Comparison of ENCODE assay signal across 1 cellular context in genomic region chr14:54220122-54220691, GRCh38.
TF ChIP-seq lines count a peak whose summit lies in the region.

No MANE protein-coding gene starts in this region.

TF ChIP-seq in GM23338, 12 proteins besides CTCF, POLR2A, EP300 and RAD21 (continued from another document):
- TF ChIP-seq, protein P1, sequence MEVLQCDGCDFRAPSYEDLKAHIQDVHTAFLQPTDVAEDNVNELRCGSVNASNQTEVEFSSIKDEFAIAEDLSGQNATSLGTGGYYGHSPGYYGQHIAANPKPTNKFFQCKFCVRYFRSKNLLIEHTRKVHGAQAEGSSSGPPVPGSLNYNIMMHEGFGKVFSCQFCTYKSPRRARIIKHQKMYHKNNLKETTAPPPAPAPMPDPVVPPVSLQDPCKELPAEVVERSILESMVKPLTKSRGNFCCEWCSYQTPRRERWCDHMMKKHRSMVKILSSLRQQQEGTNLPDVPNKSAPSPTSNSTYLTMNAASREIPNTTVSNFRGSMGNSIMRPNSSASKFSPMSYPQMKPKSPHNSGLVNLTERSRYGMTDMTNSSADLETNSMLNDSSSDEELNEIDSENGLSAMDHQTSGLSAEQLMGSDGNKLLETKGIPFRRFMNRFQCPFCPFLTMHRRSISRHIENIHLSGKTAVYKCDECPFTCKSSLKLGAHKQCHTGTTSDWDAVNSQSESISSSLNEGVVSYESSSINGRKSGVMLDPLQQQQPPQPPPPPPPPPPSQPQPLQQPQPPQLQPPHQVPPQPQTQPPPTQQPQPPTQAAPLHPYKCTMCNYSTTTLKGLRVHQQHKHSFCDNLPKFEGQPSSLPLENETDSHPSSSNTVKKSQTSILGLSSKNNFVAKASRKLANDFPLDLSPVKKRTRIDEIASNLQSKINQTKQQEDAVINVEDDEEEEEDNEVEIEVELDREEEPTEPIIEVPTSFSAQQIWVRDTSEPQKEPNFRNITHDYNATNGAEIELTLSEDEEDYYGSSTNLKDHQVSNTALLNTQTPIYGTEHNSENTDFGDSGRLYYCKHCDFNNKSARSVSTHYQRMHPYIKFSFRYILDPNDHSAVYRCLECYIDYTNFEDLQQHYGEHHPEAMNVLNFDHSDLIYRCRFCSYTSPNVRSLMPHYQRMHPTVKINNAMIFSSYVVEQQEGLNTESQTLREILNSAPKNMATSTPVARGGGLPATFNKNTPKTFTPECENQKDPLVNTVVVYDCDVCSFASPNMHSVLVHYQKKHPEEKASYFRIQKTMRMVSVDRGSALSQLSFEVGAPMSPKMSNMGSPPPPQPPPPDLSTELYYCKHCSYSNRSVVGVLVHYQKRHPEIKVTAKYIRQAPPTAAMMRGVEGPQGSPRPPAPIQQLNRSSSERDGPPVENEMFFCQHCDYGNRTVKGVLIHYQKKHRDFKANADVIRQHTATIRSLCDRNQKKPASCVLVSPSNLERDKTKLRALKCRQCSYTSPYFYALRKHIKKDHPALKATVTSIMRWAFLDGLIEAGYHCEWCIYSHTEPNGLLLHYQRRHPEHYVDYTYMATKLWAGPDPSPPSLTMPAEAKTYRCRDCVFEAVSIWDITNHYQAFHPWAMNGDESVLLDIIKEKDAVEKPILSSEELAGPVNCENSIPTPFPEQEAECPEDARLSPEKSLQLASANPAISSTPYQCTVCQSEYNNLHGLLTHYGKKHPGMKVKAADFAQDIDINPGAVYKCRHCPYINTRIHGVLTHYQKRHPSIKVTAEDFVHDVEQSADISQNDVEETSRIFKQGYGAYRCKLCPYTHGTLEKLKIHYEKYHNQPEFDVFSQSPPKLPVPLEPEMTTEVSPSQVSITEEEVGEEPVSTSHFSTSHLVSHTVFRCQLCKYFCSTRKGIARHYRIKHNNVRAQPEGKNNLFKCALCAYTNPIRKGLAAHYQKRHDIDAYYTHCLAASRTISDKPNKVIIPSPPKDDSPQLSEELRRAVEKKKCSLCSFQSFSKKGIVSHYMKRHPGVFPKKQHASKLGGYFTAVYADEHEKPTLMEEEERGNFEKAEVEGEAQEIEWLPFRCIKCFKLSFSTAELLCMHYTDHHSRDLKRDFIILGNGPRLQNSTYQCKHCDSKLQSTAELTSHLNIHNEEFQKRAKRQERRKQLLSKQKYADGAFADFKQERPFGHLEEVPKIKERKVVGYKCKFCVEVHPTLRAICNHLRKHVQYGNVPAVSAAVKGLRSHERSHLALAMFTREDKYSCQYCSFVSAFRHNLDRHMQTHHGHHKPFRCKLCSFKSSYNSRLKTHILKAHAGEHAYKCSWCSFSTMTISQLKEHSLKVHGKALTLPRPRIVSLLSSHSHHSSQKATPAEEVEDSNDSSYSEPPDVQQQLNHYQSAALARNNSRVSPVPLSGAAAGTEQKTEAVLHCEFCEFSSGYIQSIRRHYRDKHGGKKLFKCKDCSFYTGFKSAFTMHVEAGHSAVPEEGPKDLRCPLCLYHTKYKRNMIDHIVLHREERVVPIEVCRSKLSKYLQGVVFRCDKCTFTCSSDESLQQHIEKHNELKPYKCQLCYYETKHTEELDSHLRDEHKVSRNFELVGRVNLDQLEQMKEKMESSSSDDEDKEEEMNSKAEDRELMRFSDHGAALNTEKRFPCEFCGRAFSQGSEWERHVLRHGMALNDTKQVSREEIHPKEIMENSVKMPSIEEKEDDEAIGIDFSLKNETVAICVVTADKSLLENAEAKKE (CRISPR knock-in tag; IDR thresholded peaks at IDR 0.05): no peak
- TF ChIP-seq NANOG (IDR thresholded peaks at IDR 0.05; ENCODE audit: borderline replicate concordance) (no peak), ZNF331 (CRISPR knock-in tag; IDR thresholded peaks at IDR 0.05; ENCODE audit: low read depth) (no peak), REST (IDR thresholded peaks at IDR 0.05; ENCODE audit: unreplicated experiment) (no peak), EZH2 (IDR thresholded peaks at IDR 0.05; ENCODE audit: low read depth, unreplicated experiment) (no peak), ZNF114 (CRISPR knock-in tag; IDR thresholded peaks at IDR 0.05) (no peak), ETS1 (IDR thresholded peaks at IDR 0.05) (no peak), JUNB (IDR thresholded peaks at IDR 0.05; ENCODE audit: unreplicated experiment) (no peak), POLR2AphosphoS5 (IDR thresholded peaks at IDR 0.05; ENCODE audit: low read depth) (no peak), STAT1 (IDR thresholded peaks at IDR 0.05; ENCODE audit: unreplicated experiment) (no peak), CREB1 (CRISPR knock-in tag; IDR thresholded peaks at IDR 0.05; ENCODE audit: low read depth) (no peak)
